ENCODE assay signal across 9 cellular contexts in genomic region chr7:117715784-117716445, GRCh38.
DNase-seq lines count a peak whose midpoint lies in the region; TF ChIP-seq lines count a peak whose summit lies in the region.
"Had no signal": no experiment of that assay in that cellular context is flagged by ENCODE, and none has a peak within 500 bp of the region (broad histone marks: within the 10 kb centered on the region; RNA-seq: fewer than 3 reads in every experiment).

No MANE protein-coding gene starts in this region.

- no peak overlapping the region for H2AFZ ChIP-seq in SK-N-SH (ENCODE audit: low read depth)

- H3K27me3 Mint-ChIP-seq in HFFc6 (ENCODE audit: insufficient read depth) = peaks cover 1% of the 10 kb centered on the region; the same call in 1 of the 2 replicates
- no peaks in the 10 kb centered on the region for H3K27me3 Mint-ChIP-seq in CD8-positive, alpha-beta memory T cell

- no peaks in the 10 kb centered on the region; the same call in 1 of the 2 replicates for H3K9me3 Mint-ChIP-seq in HFFc6
- H3K9me3 Mint-ChIP-seq in CD8-positive, alpha-beta memory T cell = peaks cover 0 to 2% (median 0%) of the 10 kb centered on the region in 5 donors

- peak; percentile 75 for TF ChIP-seq CTCF in GM12872 (IDR thresholded peaks at IDR 0.05; ENCODE audit: insufficient read depth, low read depth, low read length)
- TF ChIP-seq CTCF in HFFc6 (IDR thresholded peaks at IDR 0.05) = peak; percentile 63; the same call in 1 of the 2 replicates
- TF ChIP-seq CTCF in SK-N-SH (IDR thresholded peaks at IDR 0.05) = peak; percentile 71

- CTCF ChIA-PET in SK-N-SH (lab: Yijun Ruan, JAX) = interaction anchor here (0.6 to 1.9 kb wide), 20 partner anchors 9 to 1542 kb away, joined by 3 to 11 read pairs (median 3); no protein-coding TSS in a partner anchor
- CTCF ChIA-PET in CD8-positive, alpha-beta memory T cell (lab: Charles Lee) = no interaction called here

- H3K36me3 Mint-ChIP-seq in HFFc6 (ENCODE audit: low read depth) = no peaks in the 10 kb centered on the region
- H3K36me3 Mint-ChIP-seq in CD8-positive, alpha-beta memory T cell = no peaks in the 10 kb centered on the region

- TF ChIP-seq RAD21 in SK-N-SH (IDR thresholded peaks at IDR 0.05; ENCODE audit: low read length) = peak; percentile 71

- no peaks in the 10 kb centered on the region for H3K9me3 ChIP-seq in MG63
- H3K9me3 ChIP-seq in SK-N-SH = no peaks in the 10 kb centered on the region
- H3K9me3 ChIP-seq in CD8-positive, alpha-beta memory T cell (ENCODE audit: low read length) = no peaks in the 10 kb centered on the region
- H3K9me3 ChIP-seq: HAP-1 had no signal

- peaks cover 4% of the 10 kb centered on the region for H3F3A ChIP-seq in SK-N-SH (replicated peaks; ENCODE audit: insufficient read depth)

- 13% methylated on average over 3 of the region's 3 CpGs for WGBS in SK-N-SH (ENCODE audit: low lambda C conversion rate)

- peak; percentile 70 for DNase-seq in A172 (ENCODE audit: low spot score)
- DNase-seq in HFFc6 = peak; percentile 13
- peak; percentile 3 for DNase-seq in MG63
- peak; percentile 59 for DNase-seq in SK-N-SH
- DNase-seq in foreskin melanocyte = peak; percentile 50
- peak; percentile 10 for DNase-seq in pulmonary artery endothelial cell (ENCODE audit: low read depth, low spot score)
- DNase-seq in CD8-positive, alpha-beta memory T cell = no peak

- H3K4me1 Mint-ChIP-seq in HFFc6 (ENCODE audit: low read depth) = no peaks in the 10 kb centered on the region
- H3K4me1 Mint-ChIP-seq in CD8-positive, alpha-beta memory T cell = no peaks in the 10 kb centered on the region

- POLR2A ChIA-PET in SK-N-SH (lab: Yijun Ruan, JAX) = no interaction called here
- POLR2A ChIA-PET in CD8-positive, alpha-beta memory T cell (lab: Charles Lee) = no interaction called here

- no peaks in the 10 kb centered on the region for H3K9me2 ChIP-seq in SK-N-SH

- H3K27me3 ChIP-seq in MG63 (no peaks in the 10 kb centered on the region), SK-N-SH (ENCODE audit: insufficient read depth) (peaks cover 29% of the 10 kb centered on the region; the same call in 1 of the 2 replicates)
- no peaks in the 10 kb centered on the region for H3K27me3 ChIP-seq in CD8-positive, alpha-beta memory T cell (ENCODE audit: insufficient read depth, low read length, poor library complexity, severe bottlenecking)

- H3K27ac Mint-ChIP-seq in HFFc6 = no peak overlapping the region
- no peak overlapping the region for H3K27ac Mint-ChIP-seq in CD8-positive, alpha-beta memory T cell

- no peak overlapping the region for H3K27ac ChIP-seq in SK-N-SH (ENCODE audit: low read depth in 2 of 2, low read length in 1 of 2)
- H3K27ac ChIP-seq in CD8-positive, alpha-beta memory T cell (ENCODE audit: low read depth, low read length) = no peak overlapping the region

- H3K4me3 Mint-ChIP-seq in HFFc6 = no peak overlapping the region
- no peak overlapping the region for H3K4me3 Mint-ChIP-seq in CD8-positive, alpha-beta memory T cell

- H3K9ac ChIP-seq in SK-N-SH = no peak overlapping the region

- H3K36me3 ChIP-seq in MG63 = no peaks in the 10 kb centered on the region
- no peaks in the 10 kb centered on the region for H3K36me3 ChIP-seq in SK-N-SH (replicated peaks in 1 of 2; ENCODE audit: control insufficient read depth in 1 of 2, insufficient read depth in 2 of 2, low read length in 1 of 2)
- no peaks in the 10 kb centered on the region for H3K36me3 ChIP-seq in CD8-positive, alpha-beta memory T cell (ENCODE audit: insufficient read depth, low read length)
- H3K36me3 ChIP-seq: HAP-1 had no signal

- H3K79me2 ChIP-seq in SK-N-SH (ENCODE audit: insufficient read depth) = no peaks in the 10 kb centered on the region

- no peak overlapping the region for H3K4me2 ChIP-seq in SK-N-SH

- no peaks in the 10 kb centered on the region for H4K20me1 ChIP-seq in SK-N-SH (ENCODE audit: insufficient read depth)

- no peak overlapping the region for H3K4me3 ChIP-seq in MG63
- no peak overlapping the region for H3K4me3 ChIP-seq in SK-N-SH (ENCODE audit: low read depth in 2 of 2, low read length in 1 of 2)
- H3K4me3 ChIP-seq in CD8-positive, alpha-beta memory T cell (ENCODE audit: low read length) = no peak overlapping the region
- H3K4me3 ChIP-seq: HAP-1 had no signal

- no peaks in the 10 kb centered on the region for H3K4me1 ChIP-seq in SK-N-SH (ENCODE audit: control insufficient read depth in 1 of 2, insufficient read depth in 2 of 2, low read depth in 1 of 2, low read length in 1 of 2)
- H3K4me1 ChIP-seq in CD8-positive, alpha-beta memory T cell (ENCODE audit: insufficient read depth, low read length) = no peaks in the 10 kb centered on the region
- H3K4me1 ChIP-seq: HAP-1 had no signal

- TF ChIP-seq EP300 in SK-N-SH (IDR thresholded peaks at IDR 0.05; ENCODE audit: borderline replicate concordance in 1 of 2, low read depth in 1 of 2, low read length in 1 of 2) = no peak

TF ChIP-seq in SK-N-SH, 30 proteins besides CTCF, POLR2A, EP300 and RAD21:
- no peak for TF ChIP-seq MEF2A (IDR thresholded peaks at IDR 0.05; ENCODE audit: borderline replicate concordance, low read depth)
- TF ChIP-seq SMC3 (IDR thresholded peaks at IDR 0.05; ENCODE audit: low read depth, low read length) = peak; percentile 54

Comparison
In these comparisons a context has a peak if more than half of its experiments do, and no peak if none do; other contexts are left out.
1. DNase-seq: peak in A172 (single experiment), HFFc6 (single experiment), MG63 (single experiment), SK-N-SH (single experiment), foreskin melanocyte (single experiment) and pulmonary artery endothelial cell (single experiment); none in CD8-positive, alpha-beta memory T cell (0 of 5).
2. Peak in every context shown above with its lines, with median percentiles within 50 percentile points of each other: CTCF ChIP-seq.